Comparison of ENCODE assay signal across 15 cellular contexts in the genomic region with DNA sequence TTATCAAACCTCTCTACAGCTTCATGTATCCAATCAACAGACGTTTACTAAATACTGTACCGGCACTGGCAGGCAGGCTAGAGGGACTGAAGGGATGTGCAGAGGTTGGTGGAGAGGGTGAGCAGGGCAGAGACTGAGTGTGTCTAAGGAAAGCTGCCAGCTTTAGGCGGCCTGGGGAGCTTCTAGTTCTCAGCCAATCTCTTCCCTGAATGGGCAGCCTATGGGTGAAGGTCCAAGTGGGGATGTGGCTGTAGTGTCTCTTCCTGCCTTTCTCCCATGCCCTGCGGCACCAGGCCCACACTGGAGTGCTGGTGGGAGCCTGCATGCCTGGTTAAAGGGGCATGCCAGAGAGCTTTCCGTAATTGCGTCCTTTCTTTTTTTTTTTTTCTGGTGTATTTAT.
DNase-seq lines count a peak whose midpoint lies in the region; ATAC-seq, FAIRE-seq and TF ChIP-seq lines count a peak whose summit lies in the region.
"Had no signal": no experiment of that assay in that cellular context is flagged by ENCODE, and none has a peak within 500 bp of the region (broad histone marks: within the 10 kb centered on the region; RNA-seq: fewer than 3 reads in every experiment).

No MANE protein-coding gene starts in this region.

- no peak overlapping the region for H3K4me2 ChIP-seq in H1 (ENCODE audit: insufficient read depth in 1 of 2, low read depth in 2 of 2, low read length in 2 of 2)

- no peaks in the 10 kb centered on the region for H4K20me1 ChIP-seq in H1 (replicated peaks in 1 of 2; ENCODE audit: control insufficient read depth in 1 of 2, insufficient read depth in 2 of 2, low read length in 2 of 2)

- no peak overlapping the region; the same call in 1 of the 2 replicates for H4K8ac ChIP-seq in H1 (ENCODE audit: extremely low read depth, insufficient read depth, low read length)

- POLR2A ChIA-PET in H1 (lab: Charles Lee; ENCODE audit: partially characterized antibody), result interaction anchor here (0.6 kb wide), 1 partner anchor 616 kb away, joined by 3 read pairs; no protein-coding TSS in a partner anchor

- no peak overlapping the region for H3K23ac ChIP-seq in H1 (ENCODE audit: insufficient read length)

- H2BK15ac ChIP-seq in H1 (ENCODE audit: low read length), result peak overlapping the region; percentile 38; the same call in 1 of the 2 replicates

- H2AFZ ChIP-seq in H1 (ENCODE audit: low read length), result no peak overlapping the region

- no peaks in the 10 kb centered on the region for H3K36me3 ChIP-seq in H1 (ENCODE audit: control insufficient read depth in 2 of 4, insufficient read depth in 4 of 4, low read length in 3 of 4)
- H3K36me3 ChIP-seq in stomach smooth muscle (ENCODE audit: control insufficient read depth in 2 of 2, insufficient read depth in 2 of 2, low read length in 2 of 2), result no peaks in the 10 kb centered on the region
- H3K36me3 ChIP-seq: HAP-1 had no signal

- H3K27me3 ChIP-seq in H1 (replicated peaks in 1 of 4; ENCODE audit: control insufficient read depth in 3 of 4, extremely low read depth in 1 of 4, insufficient read depth in 3 of 4, low read length in 3 of 4) (no peaks in the 10 kb centered on the region), stomach smooth muscle (ENCODE audit: control insufficient read depth in 1 of 2, insufficient read depth in 2 of 2, low read length in 2 of 2) (no peaks in the 10 kb centered on the region), dorsolateral prefrontal cortex (no peaks in the 10 kb centered on the region)

- H3K27ac ChIP-seq in H1 (ENCODE audit: low read depth, low read length) (no peak overlapping the region), stomach smooth muscle (ENCODE audit: low read length) (peak overlapping the region; percentile 55), dorsolateral prefrontal cortex (no peak overlapping the region)

- H3K23me2 ChIP-seq in H1 (ENCODE audit: low read depth, low read length), result no peaks in the 10 kb centered on the region

- H2BK20ac ChIP-seq in H1 (ENCODE audit: low read length), result no peak overlapping the region

- H3K79me1 ChIP-seq in H1 (ENCODE audit: low read depth, low read length), result no peaks in the 10 kb centered on the region

- H2AK5ac ChIP-seq in H1 (ENCODE audit: low read depth, low read length), result no peak overlapping the region

- TF ChIP-seq CTCF in H1 (IDR thresholded peaks at IDR 0.05; ENCODE audit: control extremely low read depth in 1 of 3, insufficient read depth in 1 of 3, low read depth in 1 of 3, low read length in 3 of 3) (no peak), dorsolateral prefrontal cortex (IDR thresholded peaks at IDR 0.05 in 54 of 56, conservative IDR thresholded peaks at IDR 0.05 in 2 of 56; ENCODE audit: low read depth in 1 of 56, partially characterized antibody in 56 of 56) (no peak)

- H3K4me3 ChIP-seq in H1 (ENCODE audit: extremely low read depth in 1 of 4, insufficient read depth in 2 of 4, low read depth in 3 of 4, low read length in 4 of 4) (no peak overlapping the region), stomach smooth muscle (ENCODE audit: low read length in 2 of 2) (peak overlapping the region in 1 of 2 donors; percentile 22), dorsolateral prefrontal cortex (no peak overlapping the region)
- H3K4me3 ChIP-seq: HAP-1 had no signal

- intact Hi-C loops in left ventricle myocardium superior (cut with micrococcal nuclease), result no loop called here
- intact Hi-C loops in dorsolateral prefrontal cortex (cut with DNase I), result loop anchor here in 1 of 2 donors (10.0 kb wide), 1 partner anchor 292 kb away; no protein-coding TSS in a partner anchor

- H3K14ac ChIP-seq in H1 (ENCODE audit: insufficient read length), result no peak overlapping the region

- no peak overlapping the region for H3K56ac ChIP-seq in H1 (replicated peaks; ENCODE audit: insufficient read length, low read depth, low read length)

- TF ChIP-seq POLR2A in H1 (IDR thresholded peaks at IDR 0.05; ENCODE audit: control extremely low read depth in 1 of 2, low read depth in 2 of 2, low read length in 2 of 2), result no peak

- FAIRE-seq in H1 (lab: Jason Lieb, UNC), result no peak
- FAIRE-seq: HepG2 had no signal

- peak; percentile 34 for ATAC-seq in left ventricle myocardium superior
- ATAC-seq: HepG2 had no signal

- no peak overlapping the region for H3K18ac ChIP-seq in H1 (ENCODE audit: extremely low read depth, low read length)

- no peak for TF ChIP-seq EP300 in H1 (IDR thresholded peaks at IDR 0.05; ENCODE audit: borderline replicate concordance in 1 of 2, low read depth in 2 of 2, low read length in 2 of 2)

- DNase-seq in G401 (ENCODE audit: low spot score) (peak; percentile 22), H1 (ENCODE audit: low read depth in 1 of 2, low spot score in 2 of 2) (no peak), left ventricle myocardium superior (no peak), dorsolateral prefrontal cortex (no peak), Ammon's horn (ENCODE audit: low spot score) (no peak)
- no peak for DNase-seq in activated CD4-positive, alpha-beta T cell treated with anti-CD3 and anti-CD28 coated beads, Interleukin-2, amount 50 U/mL, for 1 hour
- DNase-seq: CD8-positive, alpha-beta memory T cell; NCI-H1105 treated with DMSO at 0.1 percent for 48 hours; NCI-H187; NCI-H446 treated with DMSO at 0.1 percent for 48 hours; NCI-H748 treated with DMSO at 0.1 percent for 48 hours; SHP77 treated with DMSO at 0.1 percent for 48 hours had no signal

- H2BK5ac ChIP-seq in H1 (ENCODE audit: low read depth, low read length), result no peak overlapping the region

- in situ Hi-C loops in G401 (cut with HindIII; ENCODE audit: low sequenced_read_pairs), result no loop called here

- no peak overlapping the region for H2BK12ac ChIP-seq in H1 (ENCODE audit: low read depth, low read length)

- TF ChIP-seq RAD21 in H1 (IDR thresholded peaks at IDR 0.05 in 1 of 2, conservative IDR thresholded peaks at IDR 0.05 in 1 of 2; ENCODE audit: low read depth in 2 of 2, low read length in 2 of 2), result no peak

- no peak overlapping the region for H4K5ac ChIP-seq in H1 (ENCODE audit: insufficient read length, low read depth, low read length)

- no peak overlapping the region for H3K9ac ChIP-seq in H1 (replicated peaks in 1 of 4; ENCODE audit: extremely low read depth in 1 of 4, low read depth in 3 of 4, low read length in 3 of 4)
- no peak overlapping the region for H3K9ac ChIP-seq in stomach smooth muscle (ENCODE audit: low read length in 2 of 2)

- H3K9me3 ChIP-seq in H1 (ENCODE audit: insufficient read depth in 2 of 2, low read depth in 1 of 2, low read length in 1 of 2), result no peaks in the 10 kb centered on the region
- H3K9me3 ChIP-seq in stomach smooth muscle (ENCODE audit: control insufficient read depth in 2 of 2, low read length in 2 of 2), result no peaks in the 10 kb centered on the region
- H3K9me3 ChIP-seq: HAP-1 had no signal

- no peaks in the 10 kb centered on the region for H3K79me2 ChIP-seq in H1 (ENCODE audit: control insufficient read depth in 1 of 2, insufficient read depth in 2 of 2, low read length in 2 of 2)

- peaks cover 3 to 7% (median 3%) of the 10 kb centered on the region in 4 experiments for H3K4me1 ChIP-seq in H1 (replicated peaks in 1 of 4; ENCODE audit: control insufficient read depth in 3 of 4, insufficient read depth in 4 of 4, low read length in 3 of 4)
- peaks cover 52% of the 10 kb centered on the region for H3K4me1 ChIP-seq in stomach smooth muscle (ENCODE audit: control insufficient read depth, insufficient read depth, low read length)
- H3K4me1 ChIP-seq: HAP-1 had no signal

- CTCF ChIA-PET in H1 (lab: Charles Lee; ENCODE audit: partially characterized antibody), result interaction anchor here (0.6 to 13.0 kb wide), 12 partner anchors 10 to 591 kb away, joined by 3 to 252 read pairs (median 8); partner anchors contain the start of gene CACNA1C

- H4K91ac ChIP-seq in H1 (replicated peaks; ENCODE audit: insufficient read length, low read length), result no peak overlapping the region

- H2BK120ac ChIP-seq in H1 (replicated peaks; ENCODE audit: low read depth, low read length), result no peak overlapping the region

- H3K4ac ChIP-seq in H1 (replicated peaks; ENCODE audit: insufficient read length, low read depth, low read length), result no peak overlapping the region

- 80% methylated on average over 4 of the region's 6 CpGs; no CpG with 5 or more reads in 1 of the 2 experiments for WGBS in H1 (ENCODE audit: extremely low coverage in 1 of 2, insufficient coverage in 1 of 2, insufficient read length in 1 of 2, insufficient replicate concordance in 2 of 2, low coverage in 1 of 2, low lambda C conversion rate in 2 of 2, missing lambda C conversion rate in 1 of 2), 2 experiments

TF ChIP-seq in H1, 55 proteins besides CTCF, POLR2A, EP300 and RAD21:
- TF ChIP-seq JUND (IDR thresholded peaks at IDR 0.05; ENCODE audit: low read length) (no peak), CREB1 (IDR thresholded peaks at IDR 0.05) (no peak), ATF2 (IDR thresholded peaks at IDR 0.05; ENCODE audit: low read length) (no peak), NANOG (IDR thresholded peaks at IDR 0.05; ENCODE audit: insufficient read depth, low read depth, low read length, poor library complexity, severe bottlenecking) (no peak), SRF (IDR thresholded peaks at IDR 0.05; ENCODE audit: low read depth, low read length) (no peak), RXRA (IDR thresholded peaks at IDR 0.05; ENCODE audit: insufficient read depth, low read depth, low read length) (no peak), BRCA1 (IDR thresholded peaks at IDR 0.05; ENCODE audit: low read depth, low read length) (no peak), EGR1 (IDR thresholded peaks at IDR 0.05; ENCODE audit: borderline replicate concordance, low read depth, low read length) (no peak), SP1 (IDR thresholded peaks at IDR 0.05; ENCODE audit: low read depth, low read length) (no peak), SAP30 (IDR thresholded peaks at IDR 0.05; ENCODE audit: insufficient read depth, insufficient replicate concordance, low read length) (no peak)
- TF ChIP-seq, protein P1, sequence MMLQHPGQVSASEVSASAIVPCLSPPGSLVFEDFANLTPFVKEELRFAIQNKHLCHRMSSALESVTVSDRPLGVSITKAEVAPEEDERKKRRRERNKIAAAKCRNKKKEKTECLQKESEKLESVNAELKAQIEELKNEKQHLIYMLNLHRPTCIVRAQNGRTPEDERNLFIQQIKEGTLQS (IDR thresholded peaks at IDR 0.05; ENCODE audit: insufficient read depth, low read depth, low read length), result no peak
